Comparison of ENCODE assay signal across 1 cellular context in genomic region chr3:129608936-129609590, GRCh38.
TF ChIP-seq lines count a peak whose summit lies in the region.

No MANE protein-coding gene starts in this region.

TF ChIP-seq in GM23338, 12 proteins besides CTCF, POLR2A, EP300 and RAD21 (continued from another document):
- TF ChIP-seq ZNF462 (CRISPR knock-in tag; IDR thresholded peaks at IDR 0.05): no peak
- no peak for TF ChIP-seq EZH2 (IDR thresholded peaks at IDR 0.05; ENCODE audit: low read depth, unreplicated experiment)
- TF ChIP-seq CREB1 (CRISPR knock-in tag; IDR thresholded peaks at IDR 0.05; ENCODE audit: low read depth): no peak
- no peak for TF ChIP-seq NANOG (IDR thresholded peaks at IDR 0.05; ENCODE audit: borderline replicate concordance)
- TF ChIP-seq POLR2AphosphoS5 (IDR thresholded peaks at IDR 0.05; ENCODE audit: low read depth): no peak
- no peak for TF ChIP-seq ZNF114 (CRISPR knock-in tag; IDR thresholded peaks at IDR 0.05)
- TF ChIP-seq JUNB (IDR thresholded peaks at IDR 0.05; ENCODE audit: unreplicated experiment): no peak
- TF ChIP-seq STAT1 (IDR thresholded peaks at IDR 0.05; ENCODE audit: unreplicated experiment): no peak
- TF ChIP-seq REST (IDR thresholded peaks at IDR 0.05; ENCODE audit: unreplicated experiment): no peak
- TF ChIP-seq EZH2phosphoT487 (IDR thresholded peaks at IDR 0.05; ENCODE audit: unreplicated experiment): no peak
- TF ChIP-seq ETS1 (IDR thresholded peaks at IDR 0.05): no peak
TF ChIP-seq in GM23338: peak in this region for 0.
